Comparison of ENCODE assay signal across 20 cellular contexts in genomic region chr7:152115021-152115718, GRCh38.
"Had no signal": no experiment of that assay in that cellular context is flagged by ENCODE, and none has a peak within 500 bp of the region (broad histone marks: within the 10 kb centered on the region; RNA-seq: fewer than 3 reads in every experiment).

No MANE protein-coding gene starts in this region.

- H3K27ac ChIP-seq: colonic mucosa, hepatocyte, psoas muscle, spleen, tibial artery had no signal

- H3K4me2 ChIP-seq: hepatocyte had no signal

- H3K27ac Mint-ChIP-seq: naive thymus-derived CD4-positive, alpha-beta T cell; nephron progenitor cell; stimulated activated memory B cell treated with anti-CD40 and anti-IgM and Interleukin-4, amounts not matched to agents 10 μg/mL and 1 μg/mL and 100 μg/mL, for 72 hours; stimulated activated naive CD8-positive, alpha-beta T cell treated with anti-CD3 and anti-CD28 coated beads, Interleukin-15, Interleukin-2, amounts not matched to agents 100 ng/mL and 50 ng/mL, for 24 hours had no signal

- H3K9me3 Mint-ChIP-seq: naive thymus-derived CD4-positive, alpha-beta T cell; stimulated activated memory B cell treated with anti-CD40 and anti-IgM and Interleukin-4, amounts not matched to agents 10 μg/mL and 1 μg/mL and 100 μg/mL, for 72 hours; stimulated activated naive CD8-positive, alpha-beta T cell treated with anti-CD3 and anti-CD28 coated beads, Interleukin-15, Interleukin-2, amounts not matched to agents 100 ng/mL and 50 ng/mL, for 24 hours had no signal

- H3K4me1 ChIP-seq: colonic mucosa, psoas muscle, spleen, tibial artery had no signal

- H3K27me3 ChIP-seq: colonic mucosa, hepatocyte, spleen, tibial artery had no signal

- H3K36me3 ChIP-seq: colonic mucosa had no signal

- H2AFZ ChIP-seq: hepatocyte had no signal

- H3K4me1 Mint-ChIP-seq: nephron progenitor cell; stimulated activated memory B cell treated with anti-CD40 and anti-IgM and Interleukin-4, amounts not matched to agents 10 μg/mL and 1 μg/mL and 100 μg/mL, for 72 hours had no signal

- H3K4me3 ChIP-seq: colonic mucosa, hepatocyte, psoas muscle, spleen, tibial artery had no signal

- ATAC-seq: naive thymus-derived CD4-positive, alpha-beta T cell; psoas muscle; sciatic nerve; stimulated activated memory B cell treated with anti-CD40 and anti-IgM and Interleukin-4, amounts not matched to agents 10 μg/mL and 1 μg/mL and 100 μg/mL, for 72 hours had no signal

- H3K79me2 ChIP-seq: hepatocyte had no signal

- DNase-seq: colonic mucosa; dermis blood vessel endothelial cell; erythroblast; foreskin melanocyte; head of caudate nucleus; mesenchymal stem cell; midbrain; naive thymus-derived CD4-positive, alpha-beta T cell; nephron progenitor cell; psoas muscle; retina; spleen; stimulated activated CD4-positive, alpha-beta T cell treated with anti-CD3 and anti-CD28 coated beads, Interleukin-15, amount 100 ng/mL, for 24 hours; stimulated activated CD4-positive, alpha-beta T cell treated with anti-CD3 and anti-CD28 coated beads, Interleukin-1b, Interleukin-23, amount 100 ng/mL, for 48 hours; stimulated activated CD4-positive, alpha-beta T cell treated with anti-CD3 and anti-CD28 coated beads, Interleukin-4, amount 100 ng/mL, for 24 hours; tibial artery had no signal

- H3K9me3 ChIP-seq: colonic mucosa, psoas muscle, spleen, tibial artery had no signal

- H3K27me3 Mint-ChIP-seq: naive thymus-derived CD4-positive, alpha-beta T cell; stimulated activated memory B cell treated with anti-CD40 and anti-IgM and Interleukin-4, amounts not matched to agents 10 μg/mL and 1 μg/mL and 100 μg/mL, for 72 hours; stimulated activated naive CD8-positive, alpha-beta T cell treated with anti-CD3 and anti-CD28 coated beads, Interleukin-15, Interleukin-2, amounts not matched to agents 100 ng/mL and 50 ng/mL, for 24 hours had no signal

- H3K4me3 Mint-ChIP-seq: naive thymus-derived CD4-positive, alpha-beta T cell; nephron progenitor cell; stimulated activated memory B cell treated with anti-CD40 and anti-IgM and Interleukin-4, amounts not matched to agents 10 μg/mL and 1 μg/mL and 100 μg/mL, for 72 hours; stimulated activated naive CD8-positive, alpha-beta T cell treated with anti-CD3 and anti-CD28 coated beads, Interleukin-15, Interleukin-2, amounts not matched to agents 100 ng/mL and 50 ng/mL, for 24 hours had no signal
